9 cellular contexts compared by ENCODE assay signal in the genomic region with DNA sequence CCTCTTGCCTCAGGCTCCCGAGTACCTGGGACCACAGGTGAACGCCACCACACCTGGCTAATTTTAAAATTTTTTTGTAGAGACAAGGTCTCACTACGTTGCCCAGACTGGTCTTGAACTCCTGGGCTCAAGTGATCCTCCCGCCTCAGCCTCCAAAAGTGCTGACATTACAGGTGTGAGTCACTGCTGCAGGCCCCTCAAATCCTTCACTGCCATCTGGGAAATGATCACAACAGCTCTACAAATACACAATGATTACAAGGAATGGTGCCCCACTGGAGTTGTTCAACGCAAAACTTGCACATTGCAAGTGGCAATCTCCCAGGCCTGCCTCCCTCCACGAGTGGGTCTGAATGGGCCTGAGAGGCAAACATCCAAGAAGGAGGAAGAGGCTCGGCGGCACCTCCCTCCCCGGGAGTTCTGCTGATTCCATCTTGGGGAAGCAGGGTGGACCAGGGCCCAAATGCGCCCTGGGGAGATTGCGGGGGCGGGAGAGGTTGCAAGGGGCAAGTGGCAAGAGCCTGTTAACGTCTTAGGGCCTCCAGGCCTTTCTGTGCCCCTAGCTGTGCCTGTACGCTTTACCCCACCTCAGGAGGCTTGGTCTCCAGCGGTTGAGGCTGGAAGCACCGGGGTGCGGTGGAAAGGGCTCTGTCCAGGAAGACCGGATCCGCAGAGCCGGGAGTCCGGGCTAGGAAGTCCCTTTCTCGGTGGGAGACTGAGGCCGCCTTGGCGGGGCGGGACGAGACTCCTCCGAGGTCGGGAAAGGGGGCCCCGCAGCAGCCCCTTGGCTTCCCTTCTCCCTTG. TPM values are rescaled to one million over a fixed set of nuclear protein-coding genes. Genes with fewer than 3 reads are reported as not detected.
DNase-seq lines count a peak whose midpoint lies in the region; ATAC-seq, FAIRE-seq and TF ChIP-seq lines count a peak whose summit lies in the region.
"Had no signal": no experiment of that assay in that cellular context is flagged by ENCODE, and none has a peak within 500 bp of the region (broad histone marks: within the 10 kb centered on the region; RNA-seq: fewer than 3 reads in every experiment).

No MANE protein-coding gene starts in this region.

- peak overlapping the region; percentile 84 for H3K4me2 ChIP-seq in K562 (ENCODE audit: insufficient read depth, low read length)

- peak overlapping the region; percentile 77 to 91 for H3K9ac ChIP-seq in K562 (ENCODE audit: insufficient read depth in 1 of 2, low read depth in 2 of 2, low read length in 2 of 2)

- peak; percentile 61 for FAIRE-seq in K562 (lab: Jason Lieb, UNC)

- CTCF ChIA-PET in K562 (lab: Yijun Ruan, JAX; ENCODE audit: low intra/inter-chr PET ratio), result interaction anchor here (1.1 to 2.8 kb wide), 5 partner anchors 44 to 119 kb away, joined by 4 to 26 read pairs (median 7); no protein-coding TSS in a partner anchor

- H3K9me1 ChIP-seq in K562 (ENCODE audit: control insufficient read depth, insufficient read depth, low read length), result no peaks in the 10 kb centered on the region

- peaks cover 4% of the 10 kb centered on the region for H3K27me3 Mint-ChIP-seq in activated T-cell treated with anti-CD3 and anti-CD28 coated beads, Interleukin-2, amount 50 U/mL, for 24 hours

- H3K36me3 Mint-ChIP-seq in activated T-cell treated with anti-CD3 and anti-CD28 coated beads, Interleukin-2, amount 50 U/mL, for 24 hours (ENCODE audit: low read depth), result no peaks in the 10 kb centered on the region

- no peaks in the 10 kb centered on the region for H4K20me1 ChIP-seq in K562 (replicated peaks; ENCODE audit: control insufficient read depth, insufficient read depth, low read length)

- no peak for TF ChIP-seq CTCF in K562 (IDR thresholded peaks at IDR 0.05 in 2 of 3, conservative IDR thresholded peaks at IDR 0.05 in 1 of 3; ENCODE audit: insufficient read depth in 2 of 3, low read depth in 1 of 3, low read length in 3 of 3)
- TF ChIP-seq CTCF in kidney epithelial cell (IDR thresholded peaks at IDR 0.05; ENCODE audit: insufficient read depth, low read length, poor library complexity, severe bottlenecking), result no peak
- TF ChIP-seq CTCF in testis (IDR thresholded peaks at IDR 0.05), result peak in 1 of 3 experiments; percentile 18

- H3K4me3 Mint-ChIP-seq in activated T-cell treated with anti-CD3 and anti-CD28 coated beads, Interleukin-2, amount 50 U/mL, for 24 hours, result peak overlapping the region; percentile 45

- H3K9me3 ChIP-seq in K562 (replicated peaks; ENCODE audit: control insufficient read depth, insufficient read depth, low read depth, low read length) (no peaks in the 10 kb centered on the region), testis (no peaks in the 10 kb centered on the region)

- peak; percentile 60 for ATAC-seq in K562

- no peak overlapping the region for H3K27ac Mint-ChIP-seq in activated T-cell treated with anti-CD3 and anti-CD28 coated beads, Interleukin-2, amount 50 U/mL, for 24 hours

- TF ChIP-seq POLR2A in K562 (conservative IDR thresholded peaks at IDR 0.05) (no peak), testis (IDR thresholded peaks at IDR 0.05) (no peak)

- H3K4me3 ChIP-seq in K562, result peak overlapping the region; percentile 44
- peak overlapping the region; percentile 81 for H3K4me3 ChIP-seq in kidney epithelial cell (ENCODE audit: low read depth, low read length)
- peak overlapping the region; percentile 69 to 76 for H3K4me3 ChIP-seq in testis

- peak overlapping the region; percentile 89 for H2AFZ ChIP-seq in K562 (ENCODE audit: low read depth, low read length)

- no peak for DNase-seq in activated T-cell treated with anti-CD3 and anti-CD28 coated beads, Interleukin-2, amount 50 U/mL, for 24 hours
- DNase-seq in activated T-cell treated with anti-CD3 and anti-CD28 coated beads for 4 hours (no peak), K562 (ENCODE audit: extremely low read depth in 1 of 4, low spot score in 3 of 4) (peak; percentile 53 to 71 (median 62)), kidney epithelial cell (ENCODE audit: low read depth) (no peak), testis (no peak), UCSD-AML1 (lab: John Stamatoyannopoulos, UW; ENCODE audit: unreplicated experiment) (no peak)
- DNase-seq in effector CD4-positive, alpha-beta T cell, result no peak
- DNase-seq in stimulated activated CD4-positive, alpha-beta T cell treated with anti-CD3 and anti-CD28 coated beads, Interleukin-4, amount 100 ng/mL, for 1 hour, result no peak

- POLR2A ChIA-PET in K562 (lab: Yijun Ruan, JAX), result interaction anchor here (0.6 to 3.2 kb wide), 6 partner anchors 12 to 111 kb away, joined by 3 to 22 read pairs (median 5); a partner anchor contains a TSS

- intact Hi-C loops in K562 (cut with micrococcal nuclease), result loop anchor here (1.0 to 5.0 kb wide), 3 partner anchors 24 to 85 kb away; no protein-coding TSS in a partner anchor
- intact Hi-C loops in testis (cut with DNase I; ENCODE audit: low total_unique reads), result loop anchor here (5.0 kb wide), 2 partner anchors 35 to 115 kb away; no protein-coding TSS in a partner anchor

- H3K9me3 Mint-ChIP-seq in activated T-cell treated with anti-CD3 and anti-CD28 coated beads, Interleukin-2, amount 50 U/mL, for 24 hours, result no peaks in the 10 kb centered on the region

- peaks cover 29% of the 10 kb centered on the region for H3K79me2 ChIP-seq in K562 (ENCODE audit: control insufficient read depth, insufficient read depth, low read length)

- H3K36me3 ChIP-seq in K562 (ENCODE audit: control insufficient read depth, insufficient read depth, low read length), result no peaks in the 10 kb centered on the region; the same call in 2 of the 3 replicates
- no peaks in the 10 kb centered on the region for H3K36me3 ChIP-seq in kidney epithelial cell (ENCODE audit: control insufficient read depth, insufficient read depth, low read length)
- H3K36me3 ChIP-seq in testis (ENCODE audit: low read depth, missing control alignments), result no peaks in the 10 kb centered on the region

- TSS peak; percentile 92 for BruUV-seq in K562 (replicated peaks; lab: Mats Ljungman, UMichigan)

- H3K27ac ChIP-seq in K562 (ENCODE audit: extremely low read depth, low read depth, low read length) (peak overlapping the region; percentile 80), testis (peak overlapping the region; percentile 76 to 97)

- H3K4me1 ChIP-seq in K562 (replicated peaks in 1 of 2; ENCODE audit: control insufficient read depth in 2 of 2, insufficient read depth in 2 of 2, low read length in 2 of 2), result peaks cover 29 to 34% of the 10 kb centered on the region in 2 experiments
- H3K4me1 ChIP-seq in testis, result peaks cover 43% of the 10 kb centered on the region

- peaks cover 28% of the 10 kb centered on the region for H3K4me1 Mint-ChIP-seq in activated T-cell treated with anti-CD3 and anti-CD28 coated beads, Interleukin-2, amount 50 U/mL, for 24 hours (ENCODE audit: low read depth)

- in situ Hi-C loops in K562 (cut with MboI), result no loop called here

- WGBS in K562 (ENCODE audit: insufficient coverage, low coverage, missing lambda C conversion rate), result 19% methylated on average over 26 of the region's 29 CpGs
- 10 to 26% methylated on average over 12 to 28 of the region's 29 CpGs for WGBS in testis, 2 donors

- no peak for TF ChIP-seq EP300 in K562 (IDR thresholded peaks at IDR 0.05; ENCODE audit: low read length)

- no peaks in the 10 kb centered on the region for H3K27me3 ChIP-seq in K562 (ENCODE audit: control insufficient read depth in 2 of 2, insufficient read depth in 2 of 2, low read length in 2 of 2)
- no peaks in the 10 kb centered on the region for H3K27me3 ChIP-seq in kidney epithelial cell (ENCODE audit: control insufficient read depth, insufficient read depth, low read length)
- H3K27me3 ChIP-seq in testis, result no peaks in the 10 kb centered on the region

- TF ChIP-seq RAD21 in K562 (CRISPR knock-in tag; conservative IDR thresholded peaks at IDR 0.05 in 1 of 2, IDR thresholded peaks at IDR 0.05 in 1 of 2), result no peak

RNA-seq across cellular contexts. Expression of a gene that starts 0.7 kb away (rescaled TPM):
- total RNA-seq in K562 (2011; cell fraction: chromatin; rRNA removed; ENCODE audit: low replicate concordance), result 53.3 and 148 TPM in 2 replicates
- total RNA-seq in K562 (2011; cell fraction: nucleolus; rRNA removed), result 159 and 208 TPM in 2 replicates
- 156 and 209 TPM in 2 replicates for total RNA-seq in K562 (2011; cell fraction: nucleoplasm; rRNA removed)
- total RNA-seq in K562 (2014; rRNA removed) (17.8 and 18.6 TPM in 2 replicates), K562 (2014; rRNA removed; fragmentation: Illumina TruSeq; extraction: Trizol) (18.1 and 18.3 TPM in 2 replicates), K562 (2015; rRNA removed; fragmentation: Illumina TruSeq; extraction: Trizol) (12.0 and 12.6 TPM in 2 replicates), K562 (2021) (87.6 and 99.8 TPM in 2 replicates), kidney epithelial cell (53.6 and 59.8 TPM in 2 replicates), testis (10 to 100 TPM; 67.9 to 76.7 TPM)
- polyA plus RNA-seq in K562 (2011; rRNA removed) (47.2 and 98.1 TPM in 2 replicates), K562 (2014; fragmentation: Illumina TruSeq; extraction: Trizol) (46.6 and 64.4 TPM in 2 replicates), K562 (2014; fragmentation: Nextera tagmentation; extraction: Ambion mirVana) (10 to 100 TPM in 1 of 2 experiments, 1 to 10 TPM in 1; 8.8 to 10.8 TPM), K562 (2014; rRNA removed) (37.5 and 43.5 TPM in 2 replicates), testis (ENCODE audit: insufficient read depth, low read depth, low replicate concordance) (317 TPM)
- polyA plus RNA-seq in K562 (2011; cell fraction: cytosol; rRNA removed), result 47.0 and 129 TPM in 2 replicates
- polyA plus RNA-seq in K562 (2011; cell fraction: nucleus; rRNA removed), result 23.9 and 76.5 TPM in 2 replicates
- polyA plus RNA-seq in K562 (2012), result 64.1 and 158 TPM in 2 replicates
- 39.8 and 98.7 TPM in 2 replicates for polyA minus RNA-seq in K562 (2011; rRNA and poly(A)+ RNA removed)
- polyA minus RNA-seq in K562 (2011; cell fraction: cytosol; rRNA and poly(A)+ RNA removed), result 51.3 and 106 TPM in 2 replicates
- 11.2 and 17.0 TPM in 2 replicates for polyA minus RNA-seq in K562 (2011; cell fraction: nucleus; rRNA and poly(A)+ RNA removed)

RNA-seq across cellular contexts. Expression of a gene that starts 24.9 kb away (rescaled TPM):
- 65.1 and 280 TPM in 2 replicates for total RNA-seq in K562 (2011; cell fraction: chromatin; rRNA removed; ENCODE audit: low replicate concordance)
- total RNA-seq in K562 (2011; cell fraction: nucleolus; rRNA removed), result 39.0 and 56.5 TPM in 2 replicates
- 105 and 126 TPM in 2 replicates for total RNA-seq in K562 (2011; cell fraction: nucleoplasm; rRNA removed)
- total RNA-seq in K562 (2014; rRNA removed) (131 and 133 TPM in 2 replicates), K562 (2014; rRNA removed; fragmentation: Illumina TruSeq; extraction: Trizol) (335 and 375 TPM in 2 replicates), K562 (2015; rRNA removed; fragmentation: Illumina TruSeq; extraction: Trizol) (257 and 281 TPM in 2 replicates), K562 (2021) (266 and 282 TPM in 2 replicates), kidney epithelial cell (14.9 and 17.4 TPM in 2 replicates), testis (10 to 100 TPM; 65.0 to 94.9 TPM)
- polyA plus RNA-seq in K562 (2011; rRNA removed) (150 and 347 TPM in 2 replicates), K562 (2014; fragmentation: Illumina TruSeq; extraction: Trizol) (204 and 233 TPM in 2 replicates), K562 (2014; fragmentation: Nextera tagmentation; extraction: Ambion mirVana) (100 to 1,000 TPM; 175 to 259 TPM), K562 (2014; rRNA removed) (163 and 185 TPM in 2 replicates), testis (ENCODE audit: insufficient read depth, low read depth, low replicate concordance) (75.3 TPM)
- 39.7 and 72.0 TPM in 2 replicates for polyA plus RNA-seq in K562 (2011; cell fraction: cytosol; rRNA removed)
- 94.7 and 101 TPM in 2 replicates for polyA plus RNA-seq in K562 (2011; cell fraction: nucleus; rRNA removed)
- 250 and 293 TPM in 2 replicates for polyA plus RNA-seq in K562 (2012)
- 222 and 350 TPM in 2 replicates for polyA minus RNA-seq in K562 (2011; rRNA and poly(A)+ RNA removed)
- polyA minus RNA-seq in K562 (2011; cell fraction: cytosol; rRNA and poly(A)+ RNA removed), result 60.8 and 128 TPM in 2 replicates
- 61.9 and 96.7 TPM in 2 replicates for polyA minus RNA-seq in K562 (2011; cell fraction: nucleus; rRNA and poly(A)+ RNA removed)

RNA-seq across cellular contexts. Expression of a gene that starts 58.8 kb away (rescaled TPM):
- total RNA-seq in K562 (2011; cell fraction: chromatin; rRNA removed; ENCODE audit: low replicate concordance), result 2.1 and 5.8 TPM in 2 replicates
- 1.4 and 1.7 TPM in 2 replicates for total RNA-seq in K562 (2011; cell fraction: nucleolus; rRNA removed)
- total RNA-seq in K562 (2011; cell fraction: nucleoplasm; rRNA removed), result 2.7 and 2.8 TPM in 2 replicates
- total RNA-seq in K562 (2014; rRNA removed), result 0.18 and 0.24 TPM in 2 replicates
- 0.06 and 0.11 TPM in 2 replicates for total RNA-seq in K562 (2014; rRNA removed; fragmentation: Illumina TruSeq; extraction: Trizol)
- total RNA-seq in K562 (2015; rRNA removed; fragmentation: Illumina TruSeq; extraction: Trizol), result not detected in 2 replicates
- 0.73 and 0.78 TPM in 2 replicates for total RNA-seq in K562 (2021)
- 0.15 and 0.53 TPM in 2 replicates for polyA plus RNA-seq in K562 (2011; rRNA removed)
- polyA plus RNA-seq in K562 (2011; cell fraction: cytosol; rRNA removed), result 0.09 and 0.89 TPM in 2 replicates
- 0.38 and 4.1 TPM in 2 replicates for polyA plus RNA-seq in K562 (2011; cell fraction: nucleus; rRNA removed)
- 0.49 and 1.4 TPM in 2 replicates for polyA plus RNA-seq in K562 (2012)
- polyA plus RNA-seq in K562 (2014; fragmentation: Illumina TruSeq; extraction: Trizol), result 0.54 and 0.61 TPM in 2 replicates
- polyA plus RNA-seq in K562 (2014; fragmentation: Nextera tagmentation; extraction: Ambion mirVana), result under 1 TPM; 0.04 to 0.07 TPM
- 0.29 and 0.40 TPM in 2 replicates for polyA plus RNA-seq in K562 (2014; rRNA removed)
- 1.1 TPM in 1 of 2 replicates, not detected in the other for polyA minus RNA-seq in K562 (2011; rRNA and poly(A)+ RNA removed)
- 1.1 TPM in 1 of 2 replicates, not detected in the other for polyA minus RNA-seq in K562 (2011; cell fraction: cytosol; rRNA and poly(A)+ RNA removed)
- polyA minus RNA-seq in K562 (2011; cell fraction: nucleus; rRNA and poly(A)+ RNA removed), result 0.22 and 2.7 TPM in 2 replicates
- 0.34 TPM in 1 of 2 replicates, not detected in the other for total RNA-seq in kidney epithelial cell
- total RNA-seq in testis, result under 1 TPM; 0.12 to 0.16 TPM
- 0.09 TPM for polyA plus RNA-seq in testis (ENCODE audit: insufficient read depth, low read depth, low replicate concordance)
- total RNA-seq: subcutaneous adipose tissue had no signal

Comparison
In these comparisons a context has a peak if more than half of its experiments do, and no peak if none do; other contexts are left out.
1. DNase-seq: peak in K562 (4 of 4); none in activated T-cell treated with anti-CD3 and anti-CD28 coated beads, Interleukin-2, amount 50 U/mL, for 24 hours (single experiment), activated T-cell treated with anti-CD3 and anti-CD28 coated beads for 4 hours (single experiment), kidney epithelial cell (single experiment), testis (single experiment), UCSD-AML1 (single experiment), effector CD4-positive, alpha-beta T cell (single experiment) and stimulated activated CD4-positive, alpha-beta T cell treated with anti-CD3 and anti-CD28 coated beads, Interleukin-4, amount 100 ng/mL, for 1 hour (single experiment).
2. Peak in every context shown above with its lines, with median percentiles within 50 percentile points of each other: H3K4me3 ChIP-seq.